In genomic region chr1:98420376-98421097, GRCh38 we compare ENCODE assay signal across 24 cellular contexts.
DNase-seq lines count a peak whose midpoint lies in the region; ATAC-seq, FAIRE-seq and TF ChIP-seq lines count a peak whose summit lies in the region.
"Had no signal": no experiment of that assay in that cellular context is flagged by ENCODE, and none has a peak within 500 bp of the region (broad histone marks: within the 10 kb centered on the region; RNA-seq: fewer than 3 reads in every experiment).

No MANE protein-coding gene starts in this region.

- DNase-seq in DND-41: no peak
- peak; percentile 9 for DNase-seq in NCI-H226
- DNase-seq in bronchial epithelial cell (ENCODE audit: low read depth): peak; percentile 68
- peak; percentile 61 for DNase-seq in iris pigment epithelial cell (ENCODE audit: low read depth)
- no peak for DNase-seq in sciatic nerve (ENCODE audit: low spot score)
- DNase-seq in globus pallidus (ENCODE audit: low spot score): no peak
- DNase-seq in superior temporal gyrus (ENCODE audit: extremely low spot score): no peak
- no peak for DNase-seq in kidney
- DNase-seq: ACHN; activated gamma-delta T cell; activated naive CD8-positive, alpha-beta T cell treated with anti-CD3 and anti-CD28 coated beads, Interleukin-2, amount 50 U/mL, for 24 hours; activated T-cell treated with anti-CD3 and anti-CD28 coated beads, Interleukin-2, amount 50 U/mL, for 1 hour; brain microvascular endothelial cell; Caco-2; cortex of kidney; left lung; naive B cell; psoas muscle; RPMI8226; upper lobe of left lung had no signal

- no peaks in the 10 kb centered on the region for H4K20me1 ChIP-seq in DND-41 (ENCODE audit: insufficient read depth, low read length)
- H4K20me1 ChIP-seq: BLaER1 had no signal

- no peak for FAIRE-seq in bronchial epithelial cell (lab: Jason Lieb, UNC)
- no peak for FAIRE-seq in kidney (lab: Jason Lieb, UNC)

- no peak overlapping the region for H3K4me3 ChIP-seq in DND-41 (ENCODE audit: low read depth in 1 of 2, low read length in 2 of 2)
- no peak overlapping the region for H3K4me3 ChIP-seq in bronchial epithelial cell (ENCODE audit: low read depth, low read length)
- H3K4me3 ChIP-seq in kidney (ENCODE audit: low read length in 2 of 2): no peak overlapping the region
- H3K4me3 ChIP-seq: BLaER1, left lung, psoas muscle, SK-N-MC, skin epidermis, upper lobe of left lung had no signal

- no peaks in the 10 kb centered on the region for H3K79me2 ChIP-seq in DND-41 (ENCODE audit: insufficient read depth, low read length)

- no peak overlapping the region for H3K4me2 ChIP-seq in DND-41 (ENCODE audit: insufficient read depth, low read length)
- H3K4me2 ChIP-seq: BLaER1, KMS-11 had no signal

- peaks cover 5% of the 10 kb centered on the region; the same call in 1 of the 2 replicates for H3K4me1 ChIP-seq in DND-41 (ENCODE audit: insufficient read depth, low read length)
- H3K4me1 ChIP-seq in kidney (ENCODE audit: control insufficient read depth in 1 of 2, insufficient read depth in 1 of 2, low read depth in 1 of 2, low read length in 2 of 2): no peaks in the 10 kb centered on the region
- H3K4me1 ChIP-seq: BLaER1, Caco-2, left lung, psoas muscle, upper lobe of left lung had no signal

- TF ChIP-seq CTCF in DND-41 (IDR thresholded peaks at IDR 0.05; ENCODE audit: borderline replicate concordance, extremely low read depth, low read length, poor library complexity, severe bottlenecking): no peak
- TF ChIP-seq CTCF in bronchial epithelial cell (IDR thresholded peaks at IDR 0.05; ENCODE audit: insufficient read depth, low read length, severe bottlenecking): no peak
- no peak for TF ChIP-seq CTCF in kidney (IDR thresholded peaks at IDR 0.05; ENCODE audit: borderline replicate concordance, extremely low read depth, insufficient read depth)

- no peak overlapping the region for H3K27ac ChIP-seq in DND-41 (ENCODE audit: low read length)
- no peak overlapping the region for H3K27ac ChIP-seq in kidney (ENCODE audit: low read depth in 2 of 2, low read length in 2 of 2)
- H3K27ac ChIP-seq: BLaER1, brain microvascular endothelial cell, KMS-11, left lung, psoas muscle, SK-N-MC, skin epidermis, upper lobe of left lung had no signal

- H3K9ac ChIP-seq in DND-41 (ENCODE audit: low read depth, low read length) (no peak overlapping the region), kidney (ENCODE audit: low read length in 2 of 2) (no peak overlapping the region)
- H3K9ac ChIP-seq: BLaER1, KMS-11 had no signal

- H3K27me3 ChIP-seq in DND-41 (ENCODE audit: insufficient read depth, low read length, poor library complexity) (no peaks in the 10 kb centered on the region), bronchial epithelial cell (ENCODE audit: control insufficient read depth, insufficient read depth, low read length) (no peaks in the 10 kb centered on the region)
- H3K27me3 ChIP-seq: BLaER1, brain microvascular endothelial cell, left lung, upper lobe of left lung had no signal

- ATAC-seq in DND-41 (ENCODE audit: insufficient read depth, low read depth) (no peak), sciatic nerve (no peak)
- ATAC-seq: activated naive CD8-positive, alpha-beta T cell treated with anti-CD3 and anti-CD28 coated beads, Interleukin-2, amount 50 U/mL, for 24 hours; left lung; psoas muscle had no signal

- intact Hi-C loops in sciatic nerve (cut with DNase I): no loop called here
- intact Hi-C loops in kidney (cut with DNase I): no loop called here

- H3K9me3 ChIP-seq in DND-41 (ENCODE audit: insufficient read depth, low read length, severe bottlenecking): no peaks in the 10 kb centered on the region
- no peaks in the 10 kb centered on the region for H3K9me3 ChIP-seq in kidney (ENCODE audit: control insufficient read depth in 1 of 2, low read length in 2 of 2)
- H3K9me3 ChIP-seq: BLaER1, Caco-2, left lung, psoas muscle, upper lobe of left lung had no signal

- H2AFZ ChIP-seq in DND-41 (ENCODE audit: low read depth, low read length): 0 out of 2 replicates have a peak overlapping the region, but pooled peaks have one; percentile 9

- H3K36me3 ChIP-seq in DND-41 (ENCODE audit: insufficient read depth, low read length) (no peaks in the 10 kb centered on the region), bronchial epithelial cell (ENCODE audit: control insufficient read depth, insufficient read depth, low read length) (no peaks in the 10 kb centered on the region), kidney (ENCODE audit: control insufficient read depth in 1 of 2, insufficient read depth in 2 of 2, low read length in 2 of 2) (no peaks in the 10 kb centered on the region)
- H3K36me3 ChIP-seq: BLaER1, brain microvascular endothelial cell, left lung, upper lobe of left lung had no signal

Comparison
In these comparisons a context has a peak if more than half of its experiments do, and no peak if none do; other contexts are left out.
1. DNase-seq: peak in NCI-H226 (single experiment), bronchial epithelial cell (single experiment) and iris pigment epithelial cell (single experiment); none in DND-41 (single experiment), sciatic nerve (single experiment), globus pallidus (single experiment), superior temporal gyrus (single experiment) and kidney (single experiment).